Comparison of ENCODE assay signal across 7 cellular contexts in the genomic region with DNA sequence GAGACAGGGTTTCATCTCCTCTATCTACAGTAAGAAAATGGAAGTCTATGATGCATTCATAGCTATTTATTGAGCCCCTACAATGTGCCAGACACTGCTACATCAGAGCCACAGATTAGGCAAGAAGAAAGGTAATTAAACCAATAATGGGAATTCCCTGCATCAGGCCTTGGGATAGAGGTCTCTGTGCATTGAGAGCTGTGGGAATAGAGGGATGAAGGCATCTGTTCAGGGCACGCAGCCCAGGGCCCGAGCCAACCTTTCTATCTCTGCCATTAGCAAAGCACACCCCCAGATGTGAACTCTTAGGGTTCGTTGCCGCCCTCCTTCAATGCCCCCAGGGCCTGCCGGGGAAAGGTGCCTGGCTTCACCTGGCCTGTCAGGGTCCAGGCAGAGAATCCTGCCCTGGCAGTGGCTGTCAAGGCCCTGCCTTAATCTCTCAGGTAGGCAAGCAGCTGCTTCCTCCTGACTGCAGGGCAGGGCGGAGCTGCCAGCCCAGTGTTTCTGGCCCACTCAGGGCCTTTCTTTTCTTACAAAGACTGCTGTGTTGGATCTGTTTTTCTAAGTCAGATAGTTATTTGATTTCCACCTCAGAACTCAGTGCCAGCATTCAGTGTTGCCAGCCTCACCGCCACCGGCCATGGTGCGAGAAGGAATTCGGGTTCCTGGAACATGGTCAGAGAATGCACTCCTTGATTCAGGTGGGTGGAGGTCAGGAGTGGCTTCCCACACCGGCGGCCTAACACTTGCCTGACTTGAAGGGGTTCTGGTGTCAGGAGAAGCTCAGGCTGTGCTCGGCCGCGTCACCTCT.
"Had no signal": no experiment of that assay in that cellular context is flagged by ENCODE, and none has a peak within 500 bp of the region (broad histone marks: within the 10 kb centered on the region; RNA-seq: fewer than 3 reads in every experiment).

No MANE protein-coding gene starts in this region.

- H3K4me3 ChIP-seq: tibial nerve had no signal

- DNase-seq: activated CD4-positive, alpha-beta T cell treated with anti-CD3 and anti-CD28 coated beads, Interleukin-2, amount 50 U/mL, for 4 hours; activated CD4-positive, CD25-positive, alpha-beta regulatory T cell treated with anti-CD3 and anti-CD28 coated beads, Interleukin-2, amount 50 U/mL, for 72 hours; activated effector memory CD4-positive, alpha-beta T cell treated with Interleukin-2 at 50 U/mL for 16 hours; activated T-cell treated with anti-CD3 and anti-CD28 coated beads, Interleukin-2, amount 50 U/mL, for 1 hour; amniotic stem cell; hippocampal formation had no signal

- H3K27me3 ChIP-seq: tibial nerve had no signal

- H3K27ac ChIP-seq: tibial nerve had no signal
